ENCODE assay signal across 8 cellular contexts in the genomic region with DNA sequence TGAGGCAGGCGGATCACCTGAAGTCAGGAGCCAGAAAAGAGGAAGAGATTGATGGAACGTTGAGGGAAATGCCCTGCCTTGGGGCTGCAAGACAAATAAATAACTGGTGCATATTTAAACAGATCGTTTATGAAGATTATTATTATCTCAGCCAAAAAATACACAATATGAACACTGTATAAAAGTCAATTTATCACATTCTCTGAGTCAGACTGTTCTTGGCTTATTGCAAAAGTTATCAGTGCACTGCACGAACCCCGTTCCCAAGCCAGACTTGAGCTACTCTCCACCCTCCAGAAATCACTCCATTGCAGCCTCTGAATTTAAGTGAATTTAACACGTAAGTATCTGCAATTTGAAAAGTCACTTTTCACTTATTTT. TPM values are rescaled to one million over a fixed set of nuclear protein-coding genes. Genes with fewer than 3 reads are reported as not detected.
DNase-seq lines count a peak whose midpoint lies in the region; ATAC-seq lines count a peak whose summit lies in the region.

No MANE protein-coding gene starts in this region.

- H3K27me3 ChIP-seq in subcutaneous abdominal adipose tissue (ENCODE audit: control insufficient read depth in 5 of 5, insufficient read depth in 4 of 5, low read length in 5 of 5): no peaks in the 10 kb centered on the region

- peak overlapping the region in 3 of 5 donors; percentile 32 to 97 (median 91) for H3K9ac ChIP-seq in subcutaneous abdominal adipose tissue (ENCODE audit: low read length in 5 of 5)

- H3K4me1 Mint-ChIP-seq in activated T-helper 17 cell treated with anti-CD3 and anti-CD28 coated beads, Interleukin-2, amount 50 U/mL, for 72 hours: peaks cover 31% of the 10 kb centered on the region

- peak overlapping the region; percentile 90 for H3K27ac ChIP-seq in subcutaneous abdominal adipose tissue (ENCODE audit: low read depth, low read length)

- peak overlapping the region; percentile 84 for H3K4me3 Mint-ChIP-seq in activated T-helper 17 cell treated with anti-CD3 and anti-CD28 coated beads, Interleukin-2, amount 50 U/mL, for 72 hours

- intact Hi-C loops in left ventricle myocardium superior (cut with micrococcal nuclease): no loop called here

- DNase-seq in DMS 273 (lab: John Stamatoyannopoulos, UW; ENCODE audit: unreplicated experiment): peak; percentile 10
- no peak for DNase-seq in DMS 273 treated with DMSO at 0.1 percent for 48 hours (lab: John Stamatoyannopoulos, UW)
- DNase-seq in left ventricle myocardium superior: no peak
- no peak for DNase-seq in NCI-H187 (lab: John Stamatoyannopoulos, UW)

- no peaks in the 10 kb centered on the region for H3K36me3 Mint-ChIP-seq in activated T-helper 17 cell treated with anti-CD3 and anti-CD28 coated beads, Interleukin-2, amount 50 U/mL, for 72 hours (ENCODE audit: low read depth)

- H3K9me3 ChIP-seq in subcutaneous abdominal adipose tissue (ENCODE audit: control insufficient read depth in 5 of 5, low read length in 5 of 5): no peaks in the 10 kb centered on the region

- peak overlapping the region; percentile 76 to 98 (median 95) for H3K4me3 ChIP-seq in subcutaneous abdominal adipose tissue (ENCODE audit: low read depth in 1 of 5, low read length in 5 of 5)

- peaks cover 4 to 55% (median 47%) of the 10 kb centered on the region in 5 donors for H3K4me1 ChIP-seq in subcutaneous abdominal adipose tissue (ENCODE audit: control insufficient read depth in 5 of 5, insufficient read depth in 5 of 5, low read length in 5 of 5)

- H3K36me3 ChIP-seq in subcutaneous abdominal adipose tissue (ENCODE audit: control insufficient read depth in 5 of 5, insufficient read depth in 5 of 5, low read length in 5 of 5): no peaks in the 10 kb centered on the region

- no peak overlapping the region for H3K27ac Mint-ChIP-seq in activated T-helper 17 cell treated with anti-CD3 and anti-CD28 coated beads, Interleukin-2, amount 50 U/mL, for 72 hours

- H3K27me3 Mint-ChIP-seq in activated T-helper 17 cell treated with anti-CD3 and anti-CD28 coated beads, Interleukin-2, amount 50 U/mL, for 72 hours: no peaks in the 10 kb centered on the region

- no peak for ATAC-seq in activated T-helper 17 cell treated with anti-CD3 and anti-CD28 coated beads, Interleukin-2, amount 50 U/mL, for 72 hours (replicated peaks)
- ATAC-seq in left ventricle myocardium superior (peak; percentile 29), GM18517 (IDR thresholded peaks at IDR 0.05; ENCODE audit: unreplicated experiment) (no peak), GM18873 (IDR thresholded peaks at IDR 0.05; ENCODE audit: low FRiP score, unreplicated experiment) (no peak)

- no peaks in the 10 kb centered on the region for H3K9me3 Mint-ChIP-seq in activated T-helper 17 cell treated with anti-CD3 and anti-CD28 coated beads, Interleukin-2, amount 50 U/mL, for 72 hours

RNA-seq across cellular contexts. Expression of a gene that starts 1.6 kb away (rescaled TPM):
- total RNA-seq in activated T-helper 17 cell treated with anti-CD3 and anti-CD28 coated beads, Interleukin-2, amount 50 U/mL, for 72 hours: 1 to 10 TPM; 3.0 TPM
- 5.5 TPM for total RNA-seq in left ventricle myocardium superior
